In the genomic region with DNA sequence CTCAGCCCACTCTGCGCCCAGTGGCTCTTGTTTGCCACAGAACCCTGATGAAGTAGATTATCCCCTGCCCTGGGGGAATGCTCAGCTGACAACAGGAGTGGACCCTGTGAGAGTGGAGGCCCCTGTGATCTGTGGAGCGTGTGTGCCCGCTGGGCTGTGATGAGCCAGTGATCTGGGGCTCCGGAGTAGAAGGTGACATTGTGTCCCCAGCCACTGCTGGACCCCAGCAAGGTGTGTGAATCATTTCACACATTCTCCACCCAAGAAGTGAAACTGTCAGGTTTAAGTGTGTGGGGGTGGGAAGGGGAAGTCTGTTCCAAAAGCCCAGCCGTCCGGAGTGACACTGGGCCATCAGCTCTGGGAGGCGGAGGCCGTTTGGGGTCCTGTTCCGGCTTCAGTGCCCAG, we compare ENCODE assay signal across 9 cellular contexts. TPM values are rescaled to one million over a fixed set of nuclear protein-coding genes. Genes with fewer than 3 reads are reported as not detected.
DNase-seq lines count a peak whose midpoint lies in the region; ATAC-seq and TF ChIP-seq lines count a peak whose summit lies in the region.
"Had no signal": no experiment of that assay in that cellular context is flagged by ENCODE, and none has a peak within 500 bp of the region (broad histone marks: within the 10 kb centered on the region; RNA-seq: fewer than 3 reads in every experiment).

No MANE protein-coding gene starts in this region.

- H3K27ac Mint-ChIP-seq in activated CD8-positive, alpha-beta memory T cell treated with anti-CD3 and anti-CD28 coated beads, Interleukin-2, amount 10 ng/mL, durations not matched to agents 7 days and 5 days = peak overlapping the region; percentile 78
- H3K27ac Mint-ChIP-seq in activated T-helper 17 cell treated with anti-CD3 and anti-CD28 coated beads, Interleukin-2, amount 50 U/mL, for 72 hours = peak overlapping the region; percentile 89
- no peak overlapping the region for H3K27ac Mint-ChIP-seq in stimulated activated naive CD8-positive, alpha-beta T cell treated with anti-CD3 and anti-CD28 coated beads, Interleukin-15, amount 100 ng/mL, for 72 hours

- peak; percentile 63 for ATAC-seq in activated CD8-positive, alpha-beta memory T cell treated with anti-CD3 and anti-CD28 coated beads, Interleukin-2, amount 10 ng/mL, durations not matched to agents 7 days and 5 days
- ATAC-seq in HG02852 (IDR thresholded peaks at IDR 0.05; ENCODE audit: unreplicated experiment) = peak; percentile 49
- ATAC-seq in activated T-helper 17 cell treated with anti-CD3 and anti-CD28 coated beads, Interleukin-2, amount 50 U/mL, for 72 hours (replicated peaks) = peak; percentile 84
- peak; percentile 57 for ATAC-seq in stimulated activated naive CD8-positive, alpha-beta T cell treated with anti-CD3 and anti-CD28 coated beads, Interleukin-15, amount 100 ng/mL, for 72 hours

- H3K9me3 ChIP-seq in ovary = no peaks in the 10 kb centered on the region

- H3K36me3 ChIP-seq in ovary = no peaks in the 10 kb centered on the region

- no peaks in the 10 kb centered on the region for H3K27me3 Mint-ChIP-seq in activated CD8-positive, alpha-beta memory T cell treated with anti-CD3 and anti-CD28 coated beads, Interleukin-2, amount 10 ng/mL, durations not matched to agents 7 days and 5 days
- H3K27me3 Mint-ChIP-seq in activated T-helper 17 cell treated with anti-CD3 and anti-CD28 coated beads, Interleukin-2, amount 50 U/mL, for 72 hours = no peaks in the 10 kb centered on the region
- H3K27me3 Mint-ChIP-seq in stimulated activated naive CD8-positive, alpha-beta T cell treated with anti-CD3 and anti-CD28 coated beads, Interleukin-15, amount 100 ng/mL, for 72 hours = no peaks in the 10 kb centered on the region

- intact Hi-C loops in ovary (cut with DNase I) = no loop called here

- no peak for TF ChIP-seq EP300 in ovary (IDR thresholded peaks at IDR 0.05)

- no peaks in the 10 kb centered on the region for H3K27me3 ChIP-seq in ovary

- no peak overlapping the region for H3K4me3 ChIP-seq in ovary

- no peaks in the 10 kb centered on the region for H3K36me3 Mint-ChIP-seq in activated CD8-positive, alpha-beta memory T cell treated with anti-CD3 and anti-CD28 coated beads, Interleukin-2, amount 10 ng/mL, durations not matched to agents 7 days and 5 days
- peaks cover 6% of the 10 kb centered on the region for H3K36me3 Mint-ChIP-seq in activated T-helper 17 cell treated with anti-CD3 and anti-CD28 coated beads, Interleukin-2, amount 50 U/mL, for 72 hours (ENCODE audit: low read depth)

- 73 to 81% (median 78%) methylated on average over 9 of the region's 9 CpGs for WGBS in ovary, 3 donors

- CTCF ChIA-PET in activated CD8-positive, alpha-beta memory T cell treated with anti-CD3 and anti-CD28 coated beads, Interleukin-2, amount 10 ng/mL, durations not matched to agents 7 days and 5 days (lab: Charles Lee) = interaction anchor here (0.9 to 2.2 kb wide), 2 partner anchors 10 to 24 kb away, joined by 3 to 6 read pairs; no protein-coding TSS in a partner anchor

- H3K4me1 ChIP-seq in ovary (ENCODE audit: insufficient read depth) = peaks cover 4% of the 10 kb centered on the region

- TF ChIP-seq CTCF in ovary (IDR thresholded peaks at IDR 0.05) = no peak

- peak overlapping the region; percentile 61 for H3K4me3 Mint-ChIP-seq in activated CD8-positive, alpha-beta memory T cell treated with anti-CD3 and anti-CD28 coated beads, Interleukin-2, amount 10 ng/mL, durations not matched to agents 7 days and 5 days
- peak overlapping the region; percentile 81 for H3K4me3 Mint-ChIP-seq in activated T-helper 17 cell treated with anti-CD3 and anti-CD28 coated beads, Interleukin-2, amount 50 U/mL, for 72 hours
- H3K4me3 Mint-ChIP-seq in stimulated activated naive CD8-positive, alpha-beta T cell treated with anti-CD3 and anti-CD28 coated beads, Interleukin-15, amount 100 ng/mL, for 72 hours = peak overlapping the region; percentile 35 to 78

- peak; percentile 52 for DNase-seq in activated CD8-positive, alpha-beta memory T cell treated with anti-CD3 and anti-CD28 coated beads, Interleukin-2, amount 10 ng/mL, durations not matched to agents 7 days and 5 days
- no peak for DNase-seq in activated CD8-positive, alpha-beta memory T cell treated with anti-CD3 and anti-CD28 coated beads, Interleukin-2, amount 50 U/mL, for 48 hours
- DNase-seq in stimulated activated naive CD8-positive, alpha-beta T cell treated with anti-CD3 and anti-CD28 coated beads, Interleukin-15, amount 100 ng/mL, for 72 hours = no peak
- DNase-seq in ovary (no peak), AG20443 (ENCODE audit: low spot score) (no peak), pons (ENCODE audit: low spot score) (no peak)
- DNase-seq: H7 had no signal

- no peaks in the 10 kb centered on the region for H3K9me3 Mint-ChIP-seq in activated CD8-positive, alpha-beta memory T cell treated with anti-CD3 and anti-CD28 coated beads, Interleukin-2, amount 10 ng/mL, durations not matched to agents 7 days and 5 days (ENCODE audit: low read depth)
- H3K9me3 Mint-ChIP-seq in activated T-helper 17 cell treated with anti-CD3 and anti-CD28 coated beads, Interleukin-2, amount 50 U/mL, for 72 hours = no peaks in the 10 kb centered on the region
- no peaks in the 10 kb centered on the region for H3K9me3 Mint-ChIP-seq in stimulated activated naive CD8-positive, alpha-beta T cell treated with anti-CD3 and anti-CD28 coated beads, Interleukin-15, amount 100 ng/mL, for 72 hours

- no peak overlapping the region for H3K27ac ChIP-seq in ovary

- peaks cover 35% of the 10 kb centered on the region for H3K4me1 Mint-ChIP-seq in activated CD8-positive, alpha-beta memory T cell treated with anti-CD3 and anti-CD28 coated beads, Interleukin-2, amount 10 ng/mL, durations not matched to agents 7 days and 5 days
- H3K4me1 Mint-ChIP-seq in activated T-helper 17 cell treated with anti-CD3 and anti-CD28 coated beads, Interleukin-2, amount 50 U/mL, for 72 hours = peaks cover 11% of the 10 kb centered on the region
- H3K4me1 Mint-ChIP-seq in stimulated activated naive CD8-positive, alpha-beta T cell treated with anti-CD3 and anti-CD28 coated beads, Interleukin-15, amount 100 ng/mL, for 72 hours = peaks cover 62% of the 10 kb centered on the region

- TF ChIP-seq POLR2A in ovary (IDR thresholded peaks at IDR 0.05) = no peak

RNA-seq across cellular contexts. Expression of gene GRAMD4, which starts 33.1 kb away (rescaled TPM):
- 10 to 100 TPM; 35.4 to 44.6 TPM for total RNA-seq in activated CD8-positive, alpha-beta memory T cell treated with anti-CD3 and anti-CD28 coated beads, Interleukin-2, amount 10 ng/mL, durations not matched to agents 7 days and 5 days
- 10 to 100 TPM; 23.6 to 51.0 TPM for total RNA-seq in activated T-helper 17 cell treated with anti-CD3 and anti-CD28 coated beads, Interleukin-2, amount 50 U/mL, for 72 hours
- total RNA-seq in ovary = 10 to 100 TPM; 19.0 to 40.4 (median 28.7) TPM
- 1 to 10 TPM; 6.2 to 8.0 TPM for polyA plus RNA-seq in ovary

RNA-seq across cellular contexts. Expression of gene CELSR1, which starts 49.6 kb away (rescaled TPM):
- under 1 TPM; 0.06 to 0.12 TPM for total RNA-seq in activated CD8-positive, alpha-beta memory T cell treated with anti-CD3 and anti-CD28 coated beads, Interleukin-2, amount 10 ng/mL, durations not matched to agents 7 days and 5 days
- total RNA-seq in activated T-helper 17 cell treated with anti-CD3 and anti-CD28 coated beads, Interleukin-2, amount 50 U/mL, for 72 hours = under 1 TPM; 0.32 to 0.48 TPM
- total RNA-seq in ovary = 10 to 100 TPM in 1 of 7 donors, 1 to 10 TPM in 4, under 1 TPM in 2; 0.63 to 25.2 (median 4.1) TPM
- polyA plus RNA-seq in ovary = 1 to 10 TPM in 1 of 2 donors, under 1 TPM in 1; 0.75 to 1.7 TPM

Comparison
In these comparisons a context has a peak if more than half of its experiments do, and no peak if none do; other contexts are left out.
1. H3K27ac Mint-ChIP-seq: peak in activated CD8-positive, alpha-beta memory T cell treated with anti-CD3 and anti-CD28 coated beads, Interleukin-2, amount 10 ng/mL, durations not matched to agents 7 days and 5 days (single experiment) and activated T-helper 17 cell treated with anti-CD3 and anti-CD28 coated beads, Interleukin-2, amount 50 U/mL, for 72 hours (single experiment); none in stimulated activated naive CD8-positive, alpha-beta T cell treated with anti-CD3 and anti-CD28 coated beads, Interleukin-15, amount 100 ng/mL, for 72 hours (0 of 2).
2. Peak in every context shown above with its lines, with median percentiles within 50 percentile points of each other: ATAC-seq and H3K4me3 Mint-ChIP-seq.